ENCODE assay signal across 17 cellular contexts in the genomic region with DNA sequence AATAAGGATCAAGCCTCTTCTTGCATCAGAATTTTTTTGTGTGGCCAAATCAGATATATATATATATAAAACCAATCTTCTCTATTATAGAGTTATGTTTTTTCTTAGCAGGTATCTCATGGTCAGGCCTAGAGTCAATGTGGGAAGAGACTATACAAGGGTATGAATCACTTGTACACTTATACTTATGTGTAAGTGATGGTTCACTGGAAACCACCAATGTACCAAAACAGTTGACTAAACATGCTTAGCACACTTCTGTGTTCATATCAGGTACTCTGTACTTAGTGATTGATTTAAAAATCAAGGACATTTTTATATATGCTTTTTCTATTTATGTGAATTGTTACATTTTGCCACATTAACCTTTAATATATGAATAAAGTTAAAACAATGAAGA.
"Had no signal": no experiment of that assay in that cellular context is flagged by ENCODE, and none has a peak within 500 bp of the region (broad histone marks: within the 10 kb centered on the region; RNA-seq: fewer than 3 reads in every experiment).

No MANE protein-coding gene starts in this region.

- H3K9ac ChIP-seq: parathyroid adenoma had no signal

- H3K27ac Mint-ChIP-seq: naive thymus-derived CD4-positive, alpha-beta T cell; nephron progenitor cell; stimulated activated memory B cell treated with anti-CD40 and anti-IgM and Interleukin-4, amounts not matched to agents 10 μg/mL and 1 μg/mL and 100 μg/mL, for 72 hours had no signal

- H3K4me3 ChIP-seq: colonic mucosa, esophagus muscularis mucosa, prostate gland, right lobe of liver, stomach, thoracic aorta, transverse colon had no signal

- ATAC-seq: naive thymus-derived CD4-positive, alpha-beta T cell; right lobe of liver; stimulated activated memory B cell treated with anti-CD40 and anti-IgM and Interleukin-4, amounts not matched to agents 10 μg/mL and 1 μg/mL and 100 μg/mL, for 72 hours had no signal

- H3K36me3 ChIP-seq: colonic mucosa, esophagus muscularis mucosa, prostate gland, right lobe of liver, stomach, thoracic aorta, transverse colon had no signal

- H3K27me3 Mint-ChIP-seq: naive thymus-derived CD4-positive, alpha-beta T cell; stimulated activated memory B cell treated with anti-CD40 and anti-IgM and Interleukin-4, amounts not matched to agents 10 μg/mL and 1 μg/mL and 100 μg/mL, for 72 hours had no signal

- H3K9me3 Mint-ChIP-seq: naive thymus-derived CD4-positive, alpha-beta T cell; nephron progenitor cell; stimulated activated memory B cell treated with anti-CD40 and anti-IgM and Interleukin-4, amounts not matched to agents 10 μg/mL and 1 μg/mL and 100 μg/mL, for 72 hours had no signal

- DNase-seq: colonic mucosa; dermis blood vessel endothelial cell; effector CD4-positive, alpha-beta T cell; naive thymus-derived CD4-positive, alpha-beta T cell; nephron progenitor cell; retina; right lobe of liver; stimulated activated CD4-positive, alpha-beta T cell treated with anti-CD3 and anti-CD28 coated beads, Interleukin-4, amount 100 ng/mL, for 1 hour; stimulated activated CD8-positive, alpha-beta memory T cell treated with anti-CD3 and anti-CD28 coated beads, Interleukin-4, amount 100 ng/mL, for 48 hours; stomach; substantia nigra; transverse colon had no signal

- H3K4me3 Mint-ChIP-seq: naive thymus-derived CD4-positive, alpha-beta T cell; nephron progenitor cell; stimulated activated memory B cell treated with anti-CD40 and anti-IgM and Interleukin-4, amounts not matched to agents 10 μg/mL and 1 μg/mL and 100 μg/mL, for 72 hours had no signal

- H3K4me1 ChIP-seq: colonic mucosa, esophagus muscularis mucosa, prostate gland, right lobe of liver, transverse colon had no signal

- H3K27ac ChIP-seq: colonic mucosa, esophagus muscularis mucosa, parathyroid adenoma, prostate gland, right lobe of liver, stomach, thoracic aorta, transverse colon had no signal

- H3K4me1 Mint-ChIP-seq: naive thymus-derived CD4-positive, alpha-beta T cell; nephron progenitor cell; stimulated activated memory B cell treated with anti-CD40 and anti-IgM and Interleukin-4, amounts not matched to agents 10 μg/mL and 1 μg/mL and 100 μg/mL, for 72 hours had no signal

- H3K9me3 ChIP-seq: colonic mucosa, esophagus muscularis mucosa, prostate gland, right lobe of liver, stomach, thoracic aorta, transverse colon had no signal
